Comparison of ENCODE assay signal across 12 cellular contexts in the genomic region with DNA sequence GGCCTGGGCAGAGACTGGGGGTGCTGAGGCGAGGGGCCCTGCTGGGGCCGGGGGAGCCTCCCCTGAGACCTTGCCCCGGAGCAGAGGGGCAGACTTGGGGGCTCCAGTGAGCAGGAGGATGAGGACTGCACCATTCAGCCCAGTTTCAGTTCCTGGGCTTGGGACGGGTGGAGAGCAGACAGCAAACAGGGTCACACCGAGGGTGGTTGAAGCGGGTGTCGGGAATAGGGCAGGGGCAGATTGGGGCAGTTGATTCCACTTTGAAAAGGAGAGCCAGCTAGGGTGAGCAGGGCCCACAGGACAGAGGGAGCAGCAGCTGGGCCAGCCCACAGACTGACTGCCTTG. TPM values are rescaled to one million over a fixed set of nuclear protein-coding genes. Genes with fewer than 3 reads are reported as not detected.
DNase-seq lines count a peak whose midpoint lies in the region; ATAC-seq and TF ChIP-seq lines count a peak whose summit lies in the region.
"Had no signal": no experiment of that assay in that cellular context is flagged by ENCODE, and none has a peak within 500 bp of the region (broad histone marks: within the 10 kb centered on the region; RNA-seq: fewer than 3 reads in every experiment).

No MANE protein-coding gene starts in this region.

- no peak overlapping the region for H3K4me2 ChIP-seq in neuronal stem cell (ENCODE audit: insufficient read depth, low read length, poor library complexity, severe bottlenecking)

- H3K27ac ChIP-seq in CD4-positive, CD25-positive, alpha-beta regulatory T cell (ENCODE audit: insufficient read depth, low read length, poor library complexity, severe bottlenecking), result peak overlapping the region; percentile 94
- peak overlapping the region; percentile 6 to 94 for H3K27ac ChIP-seq in mucosa of rectum (ENCODE audit: low read depth in 2 of 2, low read length in 2 of 2)
- no peak overlapping the region for H3K27ac ChIP-seq in sigmoid colon
- H3K27ac ChIP-seq in neuronal stem cell (replicated peaks; ENCODE audit: low read length), result no peak overlapping the region

- H3K18ac ChIP-seq in neuronal stem cell (ENCODE audit: low read length), result no peak overlapping the region

- no peak for TF ChIP-seq EP300 in sigmoid colon (IDR thresholded peaks at IDR 0.05)

- no peak overlapping the region for H2AK5ac ChIP-seq in neuronal stem cell (ENCODE audit: low read depth, low read length)

- H3K4me1 Mint-ChIP-seq in CD4-positive, CD25-positive, alpha-beta regulatory T cell, result peaks cover 0 to 83% (median 39%) of the 10 kb centered on the region in 4 donors
- peaks cover 61% of the 10 kb centered on the region for H3K4me1 Mint-ChIP-seq in activated CD4-positive, alpha-beta memory T cell treated with anti-CD3 and anti-CD28 coated beads for 36 hours (ENCODE audit: low read depth)

- CTCF ChIA-PET in activated CD4-positive, alpha-beta memory T cell treated with anti-CD3 and anti-CD28 coated beads for 36 hours (lab: Charles Lee), result interaction anchor here (1.2 to 15.3 kb wide), 7 partner anchors 13 to 121 kb away, joined by 4 to 220 read pairs (median 42); a partner anchor contains a TSS

- H2BK12ac ChIP-seq in neuronal stem cell (ENCODE audit: low read length), result no peak overlapping the region

- peaks cover 6% of the 10 kb centered on the region for H3K79me1 ChIP-seq in neuronal stem cell (ENCODE audit: low read depth, low read length)

- no peak overlapping the region for H4K8ac ChIP-seq in neuronal stem cell (ENCODE audit: low read depth, low read length)

- no peak overlapping the region for H3K14ac ChIP-seq in neuronal stem cell (ENCODE audit: low read length)

- 61 to 85% methylated on average over 7 of the region's 7 CpGs for whole genome bisulfite sequencing in sigmoid colon, 2 donors
- no CpG with 5 or more reads among the region's 7 CpGs for whole genome bisulfite sequencing in neuronal stem cell (ENCODE audit: extremely low coverage in 2 of 2, insufficient read length in 2 of 2, insufficient replicate concordance in 1 of 2), 2 donors

- H3K9ac ChIP-seq in mucosa of rectum (ENCODE audit: low read depth in 1 of 2, low read length in 2 of 2) (no peak overlapping the region), neuronal stem cell (ENCODE audit: low read depth, low read length, poor library complexity) (no peak overlapping the region)

- no peak overlapping the region for H4K91ac ChIP-seq in neuronal stem cell (ENCODE audit: low read depth, low read length, poor library complexity)

- H3K4me1 ChIP-seq in CD4-positive, CD25-positive, alpha-beta regulatory T cell (ENCODE audit: control insufficient read depth, insufficient read depth, low read length, poor library complexity, severe bottlenecking), result peaks cover 93% of the 10 kb centered on the region
- H3K4me1 ChIP-seq in mucosa of rectum (ENCODE audit: control insufficient read depth in 2 of 2, insufficient read depth in 2 of 2, low read length in 2 of 2) (peaks cover 29 to 47% of the 10 kb centered on the region in 2 donors), sigmoid colon (peaks cover 0 to 38% (median 34%) of the 10 kb centered on the region in 4 donors), neuronal stem cell (ENCODE audit: control insufficient read depth in 2 of 2, insufficient read depth in 1 of 2, low read depth in 1 of 2, low read length in 2 of 2) (peaks cover 11 to 12% of the 10 kb centered on the region in 2 donors)

- no peak for ATAC-seq in CD4-positive, CD25-positive, alpha-beta regulatory T cell (ENCODE audit: low read depth in 2 of 2)

- peaks cover 47% of the 10 kb centered on the region for H3K36me3 ChIP-seq in CD4-positive, CD25-positive, alpha-beta regulatory T cell (ENCODE audit: control insufficient read depth, insufficient read depth, low read length)
- H3K36me3 ChIP-seq in H7 (replicated peaks; ENCODE audit: control insufficient read depth, insufficient read depth, low read length), result peaks cover 26% of the 10 kb centered on the region
- peaks cover 35 to 50% of the 10 kb centered on the region in 2 donors for H3K36me3 ChIP-seq in mucosa of rectum (ENCODE audit: control insufficient read depth in 2 of 2, insufficient read depth in 2 of 2, low read length in 2 of 2)
- peaks cover 25 to 56% (median 44%) of the 10 kb centered on the region in 4 donors for H3K36me3 ChIP-seq in sigmoid colon
- peaks cover 34 to 63% of the 10 kb centered on the region in 2 donors for H3K36me3 ChIP-seq in neuronal stem cell (replicated peaks in 1 of 2; ENCODE audit: control insufficient read depth in 2 of 2, insufficient read depth in 2 of 2, low read length in 2 of 2)

- no peak overlapping the region for H3K4me3 ChIP-seq in CD4-positive, CD25-positive, alpha-beta regulatory T cell (ENCODE audit: low read depth, low read length)
- H3K4me3 ChIP-seq in H7 (ENCODE audit: insufficient read depth, low read depth, low read length), result no peak overlapping the region
- no peak overlapping the region for H3K4me3 ChIP-seq in mucosa of rectum (ENCODE audit: low read length in 2 of 2)
- no peak overlapping the region for H3K4me3 ChIP-seq in sigmoid colon
- H3K4me3 ChIP-seq in neuronal stem cell (ENCODE audit: low read length in 2 of 2), result no peak overlapping the region
- H3K4me3 ChIP-seq: prostate gland had no signal

- POLR2A ChIA-PET in activated CD4-positive, alpha-beta memory T cell treated with anti-CD3 and anti-CD28 coated beads for 36 hours (lab: Charles Lee), result interaction anchor here (0.6 to 10.6 kb wide), 7 partner anchors 12 to 74 kb away, joined by 3 to 319 read pairs (median 9); a partner anchor contains a TSS

- H3K9me3 ChIP-seq in CD4-positive, CD25-positive, alpha-beta regulatory T cell (ENCODE audit: control insufficient read depth in 2 of 2, low read length in 2 of 2), result no peaks in the 10 kb centered on the region
- H3K9me3 ChIP-seq in mucosa of rectum (ENCODE audit: control insufficient read depth in 2 of 2, low read length in 2 of 2) (no peaks in the 10 kb centered on the region), sigmoid colon (no peaks in the 10 kb centered on the region), neuronal stem cell (replicated peaks in 1 of 2; ENCODE audit: control insufficient read depth in 2 of 2, insufficient read depth in 1 of 2, low read depth in 1 of 2, low read length in 2 of 2) (no peaks in the 10 kb centered on the region)
- H3K9me3 ChIP-seq: prostate gland had no signal

- TF ChIP-seq POLR2A in sigmoid colon (IDR thresholded peaks at IDR 0.05), result no peak

- H3K4me3 Mint-ChIP-seq in CD4-positive, CD25-positive, alpha-beta regulatory T cell, result peak overlapping the region; percentile 91 to 97 (median 94)
- H3K4me3 Mint-ChIP-seq in activated CD4-positive, alpha-beta memory T cell treated with anti-CD3 and anti-CD28 coated beads for 36 hours, result peak overlapping the region; percentile 97

- intact Hi-C loops in activated CD4-positive, alpha-beta memory T cell treated with anti-CD3 and anti-CD28 coated beads for 36 hours (cut with micrococcal nuclease), result no loop called here
- intact Hi-C loops in sigmoid colon (cut with DNase I), result no loop called here

- peaks cover 5% of the 10 kb centered on the region for H3K27me3 Mint-ChIP-seq in CD4-positive, CD25-positive, alpha-beta regulatory T cell
- no peaks in the 10 kb centered on the region for H3K27me3 Mint-ChIP-seq in activated CD4-positive, alpha-beta memory T cell treated with anti-CD3 and anti-CD28 coated beads for 36 hours

- H2BK15ac ChIP-seq in neuronal stem cell (ENCODE audit: low read length), result no peak overlapping the region

- H3K36me3 Mint-ChIP-seq in CD4-positive, CD25-positive, alpha-beta regulatory T cell, result peaks cover 12% of the 10 kb centered on the region
- H3K36me3 Mint-ChIP-seq in activated CD4-positive, alpha-beta memory T cell treated with anti-CD3 and anti-CD28 coated beads for 36 hours, result peaks cover 64% of the 10 kb centered on the region

- no peak overlapping the region for H3K23ac ChIP-seq in neuronal stem cell (ENCODE audit: low read depth, low read length, poor library complexity)

- peak overlapping the region; percentile 89 to 96 (median 95) for H3K27ac Mint-ChIP-seq in CD4-positive, CD25-positive, alpha-beta regulatory T cell
- H3K27ac Mint-ChIP-seq in activated CD4-positive, alpha-beta memory T cell treated with anti-CD3 and anti-CD28 coated beads for 36 hours, result peak overlapping the region; percentile 97

- no peaks in the 10 kb centered on the region for H3K9me3 Mint-ChIP-seq in CD4-positive, CD25-positive, alpha-beta regulatory T cell
- H3K9me3 Mint-ChIP-seq in activated CD4-positive, alpha-beta memory T cell treated with anti-CD3 and anti-CD28 coated beads for 36 hours, result no peaks in the 10 kb centered on the region

- H2BK120ac ChIP-seq in neuronal stem cell (ENCODE audit: low read depth, low read length), result no peak overlapping the region

- no peaks in the 10 kb centered on the region for H3K27me3 ChIP-seq in CD4-positive, CD25-positive, alpha-beta regulatory T cell (ENCODE audit: control insufficient read depth, insufficient read depth, low read length)
- no peaks in the 10 kb centered on the region for H3K27me3 ChIP-seq in H7 (ENCODE audit: control insufficient read depth, insufficient read depth, low read length)
- H3K27me3 ChIP-seq in mucosa of rectum (ENCODE audit: control insufficient read depth in 2 of 2, insufficient read depth in 2 of 2, low read length in 2 of 2), result no peaks in the 10 kb centered on the region
- H3K27me3 ChIP-seq in sigmoid colon, result no peaks in the 10 kb centered on the region
- H3K27me3 ChIP-seq in neuronal stem cell (ENCODE audit: control insufficient read depth in 3 of 3, insufficient read depth in 3 of 3, low read depth in 1 of 3, low read length in 3 of 3), result no peaks in the 10 kb centered on the region

- TF ChIP-seq CTCF in sigmoid colon (IDR thresholded peaks at IDR 0.05), result no peak

- no peak overlapping the region for H3K4ac ChIP-seq in neuronal stem cell (ENCODE audit: low read length)

- H2AFZ ChIP-seq in neuronal stem cell (ENCODE audit: low read length), result no peak overlapping the region

- no peak overlapping the region for H2BK5ac ChIP-seq in neuronal stem cell (ENCODE audit: low read length)

- DNase-seq in CD4-positive, CD25-positive, alpha-beta regulatory T cell, result no peak
- peak; percentile 34 for DNase-seq in H7
- DNase-seq in activated CD4-positive, alpha-beta memory T cell treated with anti-CD3 and anti-CD28 coated beads for 36 hours, result no peak
- no peak for DNase-seq in NCI-H2196 treated with DMSO at 0.1 percent for 48 hours (lab: John Stamatoyannopoulos, UW; ENCODE audit: unreplicated experiment)
- no peak for DNase-seq in sigmoid colon
- DNase-seq in neuronal stem cell (ENCODE audit: low spot score), result no peak
- no peak for DNase-seq in T1000 (lab: John Stamatoyannopoulos, UW)
- DNase-seq: NCI-H1436, trophoblast cell had no signal

RNA-seq across cellular contexts. Expression of a gene that starts 4.5 kb away (rescaled TPM):
- 228 TPM for total RNA-seq in CD4-positive, CD25-positive, alpha-beta regulatory T cell
- 100 to 1,000 TPM in 2 of 4 donors, 10 to 100 TPM in 2; 79.2 to 127 (median 96.0) TPM for polyA plus RNA-seq in CD4-positive, CD25-positive, alpha-beta regulatory T cell
- 62.4 and 66.8 TPM in 2 replicates for total RNA-seq in H7 (2014; rRNA removed; shearing (Covaris generic))
- 100 to 1,000 TPM; 177 to 178 TPM for total RNA-seq in activated CD4-positive, alpha-beta memory T cell treated with anti-CD3 and anti-CD28 coated beads for 36 hours
- total RNA-seq in sigmoid colon, result 10 to 100 TPM; 16.5 to 29.2 (median 21.3) TPM
- 10 to 100 TPM; 18.7 to 47.9 (median 22.8) TPM for polyA plus RNA-seq in sigmoid colon
- polyA plus RNA-seq in neuronal stem cell (2013, experiment 1 of 2), result 27.8 TPM
- polyA plus RNA-seq in neuronal stem cell (2013, experiment 2 of 2), result 27.7 TPM

RNA-seq across cellular contexts. Expression of a gene that starts 15.7 kb away (rescaled TPM):
- total RNA-seq in CD4-positive, CD25-positive, alpha-beta regulatory T cell, result 21.8 TPM
- 10 to 100 TPM; 10.2 to 17.0 (median 11.7) TPM for polyA plus RNA-seq in CD4-positive, CD25-positive, alpha-beta regulatory T cell
- total RNA-seq in H7 (2014; rRNA removed; shearing (Covaris generic)), result 11.4 and 12.1 TPM in 2 replicates
- 10 to 100 TPM; 13.3 to 13.6 TPM for total RNA-seq in activated CD4-positive, alpha-beta memory T cell treated with anti-CD3 and anti-CD28 coated beads for 36 hours
- total RNA-seq in sigmoid colon, result 1 to 10 TPM in 3 of 4 donors, under 1 TPM in 1; 0.82 to 2.5 (median 1.7) TPM
- polyA plus RNA-seq in sigmoid colon, result 1 to 10 TPM in 1 of 3 donors, not detected in 2; 3.7 TPM
- polyA plus RNA-seq in neuronal stem cell (2013, experiment 1 of 2), result 26.8 TPM
- 26.8 TPM for polyA plus RNA-seq in neuronal stem cell (2013, experiment 2 of 2)

RNA-seq across cellular contexts. Expression of a gene that starts 21.6 kb away (rescaled TPM):
- 0.35 TPM for total RNA-seq in CD4-positive, CD25-positive, alpha-beta regulatory T cell
- under 1 TPM in 3 of 4 donors, not detected in 1; 0.16 to 0.94 (median 0.20) TPM for polyA plus RNA-seq in CD4-positive, CD25-positive, alpha-beta regulatory T cell
- total RNA-seq in H7 (2014; rRNA removed; shearing (Covaris generic)), result 3.2 and 3.7 TPM in 2 replicates
- 1 to 10 TPM; 5.1 to 5.9 TPM for total RNA-seq in activated CD4-positive, alpha-beta memory T cell treated with anti-CD3 and anti-CD28 coated beads for 36 hours
- under 1 TPM in 3 of 4 donors, not detected in 1; 0.36 to 0.83 (median 0.81) TPM for total RNA-seq in sigmoid colon
- polyA plus RNA-seq in sigmoid colon, result 10 to 100 TPM in 1 of 3 donors, 1 to 10 TPM in 2; 3.6 to 14.0 (median 8.1) TPM
- polyA plus RNA-seq in neuronal stem cell (2013, experiment 1 of 2), result 2.1 TPM
- 2.5 TPM for polyA plus RNA-seq in neuronal stem cell (2013, experiment 2 of 2)

RNA-seq across cellular contexts. Expression of a gene that starts 30.5 kb away (rescaled TPM):
- not detected for total RNA-seq in CD4-positive, CD25-positive, alpha-beta regulatory T cell
- not detected for polyA plus RNA-seq in CD4-positive, CD25-positive, alpha-beta regulatory T cell
- not detected in 2 replicates for total RNA-seq in H7 (2014; rRNA removed; shearing (Covaris generic))
- total RNA-seq in activated CD4-positive, alpha-beta memory T cell treated with anti-CD3 and anti-CD28 coated beads for 36 hours, result not detected
- not detected for total RNA-seq in sigmoid colon
- polyA plus RNA-seq in sigmoid colon, result not detected
- polyA plus RNA-seq in neuronal stem cell (2013, experiment 1 of 2), result not detected
- polyA plus RNA-seq in neuronal stem cell (2013, experiment 2 of 2), result not detected
- total RNA-seq: lower leg skin, prostate gland had no signal

RNA-seq across cellular contexts. Expression of a gene that starts 42.5 kb away (rescaled TPM):
- 2.3 TPM for total RNA-seq in CD4-positive, CD25-positive, alpha-beta regulatory T cell
- polyA plus RNA-seq in CD4-positive, CD25-positive, alpha-beta regulatory T cell, result under 1 TPM in 1 of 4 donors, not detected in 3; 0.13 TPM
- total RNA-seq in H7 (2014; rRNA removed; shearing (Covaris generic)), result 165 and 216 TPM in 2 replicates
- total RNA-seq in activated CD4-positive, alpha-beta memory T cell treated with anti-CD3 and anti-CD28 coated beads for 36 hours, result 10 to 100 TPM; 12.1 to 15.9 TPM
- total RNA-seq in sigmoid colon, result 10 to 100 TPM; 54.8 to 100.0 (median 82.3) TPM
- polyA plus RNA-seq in sigmoid colon, result 10 to 100 TPM in 2 of 3 donors, 1 to 10 TPM in 1; 6.0 to 22.2 (median 16.9) TPM
- 205 TPM for polyA plus RNA-seq in neuronal stem cell (2013, experiment 1 of 2)
- 197 TPM for polyA plus RNA-seq in neuronal stem cell (2013, experiment 2 of 2)

Comparison
In these comparisons a context has a peak if more than half of its experiments do, and no peak if none do; other contexts are left out.
1. H3K27ac ChIP-seq: peak in CD4-positive, CD25-positive, alpha-beta regulatory T cell (single experiment) and mucosa of rectum (2 of 2); none in sigmoid colon (0 of 4) and neuronal stem cell (single experiment).